1 cellular context compared by ENCODE assay signal in the genomic region with DNA sequence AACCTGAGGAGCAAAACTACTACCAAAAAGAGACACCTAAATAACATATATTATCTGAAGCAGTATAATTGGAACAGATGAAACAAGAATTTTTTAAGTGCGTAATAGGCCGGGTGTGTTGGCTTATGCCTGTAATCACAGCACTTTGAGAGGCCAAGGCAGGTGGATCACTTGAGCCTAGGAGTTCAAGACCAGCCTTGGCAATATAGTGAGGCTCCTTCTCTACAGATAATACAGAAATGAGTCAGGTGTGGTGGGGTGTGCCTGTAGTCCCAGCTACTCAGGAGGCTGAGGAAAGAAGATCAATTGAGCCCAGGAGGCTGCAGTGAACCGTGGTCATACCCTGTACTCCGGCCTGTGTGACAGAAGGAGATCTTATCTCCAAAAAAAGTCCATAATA.
TF ChIP-seq lines count a peak whose summit lies in the region.

No MANE protein-coding gene starts in this region.

TF ChIP-seq in SK-N-SH, 30 proteins besides CTCF, POLR2A, EP300 and RAD21 (continued from another document):
- TF ChIP-seq, protein P1, sequence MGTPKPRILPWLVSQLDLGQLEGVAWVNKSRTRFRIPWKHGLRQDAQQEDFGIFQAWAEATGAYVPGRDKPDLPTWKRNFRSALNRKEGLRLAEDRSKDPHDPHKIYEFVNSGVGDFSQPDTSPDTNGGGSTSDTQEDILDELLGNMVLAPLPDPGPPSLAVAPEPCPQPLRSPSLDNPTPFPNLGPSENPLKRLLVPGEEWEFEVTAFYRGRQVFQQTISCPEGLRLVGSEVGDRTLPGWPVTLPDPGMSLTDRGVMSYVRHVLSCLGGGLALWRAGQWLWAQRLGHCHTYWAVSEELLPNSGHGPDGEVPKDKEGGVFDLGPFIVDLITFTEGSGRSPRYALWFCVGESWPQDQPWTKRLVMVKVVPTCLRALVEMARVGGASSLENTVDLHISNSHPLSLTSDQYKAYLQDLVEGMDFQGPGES (IDR thresholded peaks at IDR 0.05; ENCODE audit: low read depth, low read length), result no peak
- TF ChIP-seq FOXM1 (IDR thresholded peaks at IDR 0.05; ENCODE audit: low read depth), result no peak
